ENCODE assay signal across 8 cellular contexts in genomic region chr15:74723754-74724334, GRCh38. TPM values are rescaled to one million over a fixed set of nuclear protein-coding genes. Genes with fewer than 3 reads are reported as not detected.
DNase-seq lines count a peak whose midpoint lies in the region; ATAC-seq and TF ChIP-seq lines count a peak whose summit lies in the region.

No MANE protein-coding gene starts in this region.

- no peaks in the 10 kb centered on the region for H3K9me3 ChIP-seq in spleen

- no peak for TF ChIP-seq CTCF in spleen (IDR thresholded peaks at IDR 0.05 in 8 of 11, conservative IDR thresholded peaks at IDR 0.05 in 3 of 11)

- H3K4me3 ChIP-seq in spleen = no peak overlapping the region

- no peaks in the 10 kb centered on the region for H3K36me3 ChIP-seq in spleen

- DNase-seq in Ammon's horn (ENCODE audit: low spot score) = peak; percentile 49
- peak; percentile 50 for DNase-seq in H4 (ENCODE audit: low spot score)
- peak; percentile 6 for DNase-seq in NCI-H524 treated with DMSO at 0.1 percent for 48 hours (lab: John Stamatoyannopoulos, UW)
- DNase-seq in cerebellar nuclear complex (lab: John Stamatoyannopoulos, UW) = peak; percentile 2 to 36
- DNase-seq in middle frontal gyrus (ENCODE audit: extremely low spot score, low spot score) = peak; percentile 64
- no peak for DNase-seq in spleen

- ATAC-seq in GM21619 (IDR thresholded peaks at IDR 0.05; ENCODE audit: unreplicated experiment) (no peak), GM18520 (IDR thresholded peaks at IDR 0.05; ENCODE audit: unreplicated experiment) (no peak)

- H3K27me3 ChIP-seq in spleen (replicated peaks in 1 of 7) = peaks cover 0 to 43% (median 21%) of the 10 kb centered on the region in 7 donors

- peaks cover 15 to 22% (median 17%) of the 10 kb centered on the region in 6 donors for H3K4me1 ChIP-seq in spleen

- 80 to 97% (median 86%) methylated on average over 1 of the region's 1 CpG for WGBS in spleen, 5 donors

- no peak overlapping the region for H3K27ac ChIP-seq in spleen

- intact Hi-C loops in spleen (cut with DNase I; ENCODE audit: low total_unique reads) = no loop called here

- TF ChIP-seq POLR2A in spleen (IDR thresholded peaks at IDR 0.05) = no peak

RNA-seq across cellular contexts. Expression of gene CYP1A1, which starts 1.5 kb away (rescaled TPM):
- 0.33 and 2.3 TPM in 2 replicates for total RNA-seq in H4 (2014; rRNA removed; shearing (Covaris generic))
- total RNA-seq in spleen = 1 to 10 TPM in 1 of 7 donors, not detected in 6; 1.1 TPM
- under 1 TPM; 0.03 to 0.06 (median 0.04) TPM for polyA plus RNA-seq in spleen

RNA-seq across cellular contexts. Expression of gene CYP1A2, which starts 24.8 kb away (rescaled TPM):
- not detected in 2 replicates for total RNA-seq in H4 (2014; rRNA removed; shearing (Covaris generic))
- not detected for total RNA-seq in spleen
- polyA plus RNA-seq in spleen = not detected

RNA-seq across cellular contexts. Expression of gene EDC3, which starts 28.0 kb away (rescaled TPM):
- total RNA-seq in H4 (2014; rRNA removed; shearing (Covaris generic)) = 6.1 and 6.2 TPM in 2 replicates
- total RNA-seq in spleen = 10 to 100 TPM; 14.8 to 32.5 (median 26.3) TPM
- 10 to 100 TPM in 2 of 3 donors, 1 to 10 TPM in 1; 8.3 to 13.4 (median 10.3) TPM for polyA plus RNA-seq in spleen

RNA-seq across cellular contexts. Expression of gene CSK, which starts 58.0 kb away (rescaled TPM):
- 21.7 and 22.7 TPM in 2 replicates for total RNA-seq in H4 (2014; rRNA removed; shearing (Covaris generic))
- total RNA-seq in spleen = 100 to 1,000 TPM; 121 to 281 (median 197) TPM
- polyA plus RNA-seq in spleen = 100 to 1,000 TPM; 150 to 244 (median 187) TPM
